8 cellular contexts compared by ENCODE assay signal in genomic region chr17:15683824-15684478, GRCh38. TPM values are rescaled to one million over a fixed set of nuclear protein-coding genes. Genes with fewer than 3 reads are reported as not detected.
DNase-seq lines count a peak whose midpoint lies in the region; ATAC-seq and TF ChIP-seq lines count a peak whose summit lies in the region.
"Not testable (repeated sequence)": the region's sequence is repeated elsewhere in the genome, so short reads cannot be mapped to it uniquely, and the experiment has no call there.

Gene TRIM16 (minus strand): TSS chr17:15684311. CDS start chr17:15651609, 32,702 bp downstream.

- CTCF ChIA-PET in A673 (lab: Charles Lee): not testable (repeated sequence)

- peak within 1 kb of the TSS; percentile 87 for H3K4me2 ChIP-seq in smooth muscle cell

- H3K4me3 ChIP-seq in A673 (ENCODE audit: low read depth, low read length, poor library complexity, severe bottlenecking) (peak within 1 kb of the TSS; percentile 59), smooth muscle cell (peak within 1 kb of the TSS; percentile 67)

- WGBS in smooth muscle cell (ENCODE audit: low lambda C conversion rate): 1% methylated on average over 35 of the region's 35 CpGs

- not testable (repeated sequence) for H3K4me1 ChIP-seq in A673 (ENCODE audit: insufficient read depth, low read length, poor library complexity, severe bottlenecking); smooth muscle cell (ENCODE audit: low read depth)

- H3K27me3 ChIP-seq in A673 (replicated peaks; ENCODE audit: insufficient read depth, low read depth, low read length, poor library complexity); smooth muscle cell (ENCODE audit: low read depth): not testable (repeated sequence)

- peak within 1 kb of the TSS; percentile 94 for H2AFZ ChIP-seq in smooth muscle cell (ENCODE audit: low read depth)

- H3K36me3 ChIP-seq in A673 (ENCODE audit: insufficient read depth, low read length, poor library complexity, severe bottlenecking); smooth muscle cell (ENCODE audit: low read depth): not testable (repeated sequence)

- TF ChIP-seq CTCF in A673 (conservative IDR thresholded peaks at IDR 0.05; ENCODE audit: low read depth, low read length): not testable (repeated sequence)
- peak; percentile 20 for TF ChIP-seq CTCF in smooth muscle cell (IDR thresholded peaks at IDR 0.05; ENCODE audit: borderline replicate concordance, insufficient read depth, poor library complexity, severe bottlenecking)

- POLR2A ChIA-PET in A673 (lab: Charles Lee; ENCODE audit: low non-redundant PET): not testable (repeated sequence)

- peak; percentile 76 for DNase-seq in A673 (ENCODE audit: low spot score)
- peak; percentile 8 for DNase-seq in NCI-H2227 treated with DMSO at 0.1 percent for 48 hours (lab: John Stamatoyannopoulos, UW)
- DNase-seq in activated CD4-positive, CD25-positive, alpha-beta regulatory T cell treated with anti-CD3 and anti-CD28 coated beads, Interleukin-2, amount 50 U/mL, for 72 hours: peak; percentile 77
- DNase-seq in central memory CD4-positive, alpha-beta T cell: peak; percentile 74
- peak; percentile 47 for DNase-seq in iris pigment epithelial cell (ENCODE audit: low read depth)
- peak; percentile 18 for DNase-seq in smooth muscle cell (lab: John Stamatoyannopoulos, UW; ENCODE audit: unreplicated experiment)

- H3K9me3 ChIP-seq in A673 (ENCODE audit: low read depth, low read length, poor library complexity, severe bottlenecking); smooth muscle cell (replicated peaks; ENCODE audit: low read depth): not testable (repeated sequence)

- BruUV-seq in A673 (replicated peaks; lab: Mats Ljungman, UMichigan): TSS peak; percentile 78

- H3K79me2 ChIP-seq in smooth muscle cell (ENCODE audit: low read depth): not testable (repeated sequence)

- not testable (repeated sequence) for H4K20me1 ChIP-seq in smooth muscle cell (ENCODE audit: low read depth)

- H3K9ac ChIP-seq in smooth muscle cell (ENCODE audit: low read depth): peak within 1 kb of the TSS; percentile 75

- intact Hi-C loops in A673 (cut with micrococcal nuclease; ENCODE audit: unreplicated experiment): not testable (repeated sequence)

- H3F3A ChIP-seq in smooth muscle cell (ENCODE audit: low read depth): not testable (repeated sequence)

- peak within 1 kb of the TSS; percentile 76 for H3K27ac ChIP-seq in A673 (ENCODE audit: low read depth, low read length, poor library complexity, severe bottlenecking)
- not testable (repeated sequence) for H3K27ac ChIP-seq in smooth muscle cell (ENCODE audit: low read depth)

- ATAC-seq in GM19023 (IDR thresholded peaks at IDR 0.05; ENCODE audit: unreplicated experiment) (peak; percentile 88), HG03135 (IDR thresholded peaks at IDR 0.05; ENCODE audit: unreplicated experiment) (peak; percentile 92)

RNA-seq across cellular contexts. Expression of gene TRIM16, which starts in this region (rescaled TPM):
- total RNA-seq in A673 (2021): 61.6 and 62.5 TPM in 2 replicates
- total RNA-seq in smooth muscle cell: 20.7 and 27.3 TPM in 2 replicates
- polyA plus RNA-seq in smooth muscle cell: 29.7 and 43.0 TPM in 2 replicates

Comparison
In these comparisons a context has a peak if more than half of its experiments do, and no peak if none do; other contexts are left out.
1. DNase-seq: peak in every context shown above with its lines; median percentile 77 in activated CD4-positive, CD25-positive, alpha-beta regulatory T cell treated with anti-CD3 and anti-CD28 coated beads, Interleukin-2, amount 50 U/mL, for 72 hours; 76 in A673; 74 in central memory CD4-positive, alpha-beta T cell; 47 in iris pigment epithelial cell; 18 in smooth muscle cell; 8 in NCI-H2227 treated with DMSO at 0.1 percent for 48 hours.